Comparison of ENCODE assay signal across 8 cellular contexts in genomic region chr7:134724606-134725005, GRCh38. TPM values are rescaled to one million over a fixed set of nuclear protein-coding genes. Genes with fewer than 3 reads are reported as not detected.
A peak's percentile ranks its signal among the peaks of the same experiment; 100 is the strongest.
DNase-seq lines count a peak whose midpoint lies in the region; ATAC-seq and TF ChIP-seq lines count a peak whose summit lies in the region.

No MANE protein-coding gene starts in this region.

- H3K9me3 ChIP-seq in AG04450 (ENCODE audit: control insufficient read depth, insufficient read depth, low read length) (no peaks in the 10 kb centered on the region), heart left ventricle (peaks cover 0 to 6% (median 0%) of the 10 kb centered on the region in 12 donors), gastrocnemius medialis (no peaks in the 10 kb centered on the region)

- no peak for DNase-seq in AG04450 (ENCODE audit: low read depth, low spot score)
- DNase-seq in SK-MEL-5 (ENCODE audit: low read depth, low spot score) = peak; percentile 77
- DNase-seq in heart left ventricle = no peak
- DNase-seq in gastrocnemius medialis = no peak
- DNase-seq in GF-D8 (lab: John Stamatoyannopoulos, UW) = no peak
- no peak for DNase-seq in activated CD4-positive, CD25-positive, alpha-beta regulatory T cell (lab: John Stamatoyannopoulos, UW)

- H3K4me1 ChIP-seq in heart left ventricle (peaks cover 0 to 39% (median 7%) of the 10 kb centered on the region in 12 donors), gastrocnemius medialis (no peaks in the 10 kb centered on the region)

- CTCF ChIA-PET in AG04450 (lab: Charles Lee) = interaction anchor here (0.6 to 2.1 kb wide), 34 partner anchors 8 to 224 kb away, joined by 3 to 23 read pairs (median 5); no protein-coding TSS in a partner anchor

- TF ChIP-seq CTCF in AG04450 (IDR thresholded peaks at IDR 0.05; ENCODE audit: low read depth, low read length) (peak; percentile 66), heart left ventricle (IDR thresholded peaks at IDR 0.05) (peak in 10 of 12 donors; percentile 25 to 56 (median 36)), gastrocnemius medialis (IDR thresholded peaks at IDR 0.05 in 4 of 5, conservative IDR thresholded peaks at IDR 0.05 in 1 of 5) (no peak)

- H3K27ac ChIP-seq in AG04450 (ENCODE audit: low read depth, low read length) = no peak overlapping the region
- peak overlapping the region in 3 of 12 donors; percentile 48 to 75 (median 64) for H3K27ac ChIP-seq in heart left ventricle
- H3K27ac ChIP-seq in gastrocnemius medialis = no peak overlapping the region

- H3K36me3 ChIP-seq in heart left ventricle (no peaks in the 10 kb centered on the region), gastrocnemius medialis (no peaks in the 10 kb centered on the region)

- in situ Hi-C loops in SK-MEL-5 (cut with HindIII; ENCODE audit: low pct_unique_long_range_greater_than_20kb, low sequenced_read_pairs) = no loop called here
- in situ Hi-C loops in gastrocnemius medialis (cut with MboI; ENCODE audit: low sequenced_read_pairs in 4 of 4) = no loop called here

- peak; percentile 55 for ATAC-seq in GM18505 (IDR thresholded peaks at IDR 0.05; ENCODE audit: unreplicated experiment)
- ATAC-seq in heart left ventricle = peak in 1 of 4 donors; percentile 52
- ATAC-seq in gastrocnemius medialis = no peak
- ATAC-seq in GM19467 (IDR thresholded peaks at IDR 0.05; ENCODE audit: unreplicated experiment) = no peak

- intact Hi-C loops in heart left ventricle (cut with DNase I) (no loop called here), gastrocnemius medialis (cut with DNase I; ENCODE audit: low total_unique reads) (no loop called here)

- TF ChIP-seq POLR2A in GM18505 (IDR thresholded peaks at IDR 0.05; ENCODE audit: borderline replicate concordance, extremely low read depth, insufficient read depth, insufficient read length) (no peak), heart left ventricle (IDR thresholded peaks at IDR 0.05) (no peak), gastrocnemius medialis (IDR thresholded peaks at IDR 0.05) (no peak)

- H3K4me3 ChIP-seq in AG04450 (ENCODE audit: low read depth, low read length) = no peak overlapping the region
- no peak overlapping the region for H3K4me3 ChIP-seq in heart left ventricle
- H3K4me3 ChIP-seq in gastrocnemius medialis = no peak overlapping the region

- no peaks in the 10 kb centered on the region for H3K27me3 ChIP-seq in AG04450 (ENCODE audit: control insufficient read depth, insufficient read depth, low read length)
- no peaks in the 10 kb centered on the region for H3K27me3 ChIP-seq in heart left ventricle
- H3K27me3 ChIP-seq in gastrocnemius medialis = no peaks in the 10 kb centered on the region

- POLR2A ChIA-PET in AG04450 (lab: Yijun Ruan, JAX) = no interaction called here

- WGBS in heart left ventricle, 4 donors = 39 to 47% (median 44%) methylated on average over 2 of the region's 2 CpGs

RNA-seq across cellular contexts. Expression of gene CALD1, which starts 54.8 kb away (rescaled TPM):
- polyA plus RNA-seq in AG04450 (2011; rRNA removed) = 578 and 804 TPM in 2 replicates
- polyA minus RNA-seq in AG04450 (2011; rRNA and poly(A)+ RNA removed) = 391 and 424 TPM in 2 replicates
- 182 TPM in 2 replicates for total RNA-seq in SK-MEL-5 (2014; rRNA removed; shearing (Covaris generic))
- 129 and 164 TPM in 2 replicates for polyA plus RNA-seq in SK-MEL-5 (2015; cell fraction: cytosol; rRNA removed)
- polyA plus RNA-seq in SK-MEL-5 (2015; cell fraction: nucleus; rRNA removed) = 67.8 and 88.4 TPM in 2 replicates
- 100 to 1,000 TPM in 8 of 9 donors, 10 to 100 TPM in 1; 89.6 to 186 (median 130) TPM for total RNA-seq in heart left ventricle
- 100 to 1,000 TPM in 1 of 2 donors, 10 to 100 TPM in 1; 95.1 to 104 TPM for polyA plus RNA-seq in heart left ventricle
- total RNA-seq in gastrocnemius medialis = 10 to 100 TPM; 25.9 to 43.2 (median 32.3) TPM

Comparison
In these comparisons a context has a peak if more than half of its experiments do, and no peak if none do; other contexts are left out.
1. CTCF ChIP-seq: peak in AG04450 (single experiment) and heart left ventricle (10 of 12); none in gastrocnemius medialis (0 of 5).